Comparison of ENCODE assay signal across 25 cellular contexts in the genomic region with DNA sequence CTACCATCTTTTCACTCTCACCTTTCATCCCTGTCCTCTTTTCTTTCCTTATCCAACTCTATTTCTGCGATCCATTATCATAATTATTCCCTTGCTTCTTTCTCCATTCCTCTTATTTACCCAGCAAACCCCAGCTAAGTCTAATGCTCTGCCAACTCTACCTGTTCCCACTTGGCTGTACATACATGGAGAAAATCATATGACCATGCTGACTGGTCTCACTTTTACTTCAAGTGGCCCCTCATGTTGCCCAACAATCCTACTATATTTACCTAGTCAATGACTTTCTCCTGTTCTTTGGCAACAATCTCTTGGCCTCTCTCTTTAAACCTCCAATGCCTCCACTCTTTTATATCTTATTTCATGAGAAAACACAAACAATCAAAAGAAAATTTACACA.
"Had no signal": no experiment of that assay in that cellular context is flagged by ENCODE, and none has a peak within 500 bp of the region (broad histone marks: within the 10 kb centered on the region; RNA-seq: fewer than 3 reads in every experiment).

No MANE protein-coding gene starts in this region.

- H3K4me1 ChIP-seq: Peyer's patch, SJCRH30 had no signal

- H3K4me3 ChIP-seq: cardiac muscle cell, MG63, Peyer's patch, SJCRH30 had no signal

- ATAC-seq: activated CD4-positive, CD25-positive, alpha-beta regulatory T cell treated with anti-CD3 and anti-CD28 coated beads, Interleukin-2, amount 50 U/mL, for 24 hours; activated CD8-positive, alpha-beta T cell treated with anti-CD3 and anti-CD28 coated beads for 36 hours; activated T-cell treated with anti-CD3 and anti-CD28 coated beads, Interleukin-2, amount 50 U/mL, for 72 hours had no signal

- H3K27me3 ChIP-seq: brain microvascular endothelial cell, cardiac muscle cell, Peyer's patch, SJCRH30 had no signal

- DNase-seq: activated CD4-positive, alpha-beta T cell treated with anti-CD3 and anti-CD28 coated beads for 4 hours; activated CD8-positive, alpha-beta memory T cell treated with anti-CD3 and anti-CD28 coated beads, Interleukin-2, amount 50 U/mL, for 4 hours; activated CD8-positive, alpha-beta T cell treated with anti-CD3 and anti-CD28 coated beads for 36 hours; activated gamma-delta T cell treated with Interleukin-2 at 50 U/mL for 16 hours; activated naive CD4-positive, alpha-beta T cell treated with anti-CD3 and anti-CD28 coated beads, Interleukin-2, amount 10 ng/mL, durations not matched to agents 7 days and 5 days; activated naive CD8-positive, alpha-beta T cell treated with anti-CD3 and anti-CD28 coated beads for 36 hours; activated T-cell treated with anti-CD3 and anti-CD28 coated beads, Interleukin-2, amount 50 U/mL, for 72 hours; brain microvascular endothelial cell; cerebellar nuclear complex; MG63; MV-4-11; NCI-H1105; NCI-H1436; NCI-H1694 treated with DMSO at 0.1 percent for 48 hours; NCI-H226; NCI-H510A treated with DMSO at 0.1 percent for 48 hours; Peyer's patch; Right ventricle myocardium superior; SJCRH30; SK-N-SH; T-helper 1 cell had no signal

- H3K27ac ChIP-seq: brain microvascular endothelial cell, cardiac muscle cell, KMS-11, Peyer's patch, RWPE1, SJCRH30 had no signal

- H3K36me3 ChIP-seq: brain microvascular endothelial cell, cardiac muscle cell, MG63, SJCRH30 had no signal

- H3K9me3 ChIP-seq: MG63, Peyer's patch, SJCRH30, SK-N-SH had no signal
